1 cellular context compared by ENCODE assay signal in the genomic region with DNA sequence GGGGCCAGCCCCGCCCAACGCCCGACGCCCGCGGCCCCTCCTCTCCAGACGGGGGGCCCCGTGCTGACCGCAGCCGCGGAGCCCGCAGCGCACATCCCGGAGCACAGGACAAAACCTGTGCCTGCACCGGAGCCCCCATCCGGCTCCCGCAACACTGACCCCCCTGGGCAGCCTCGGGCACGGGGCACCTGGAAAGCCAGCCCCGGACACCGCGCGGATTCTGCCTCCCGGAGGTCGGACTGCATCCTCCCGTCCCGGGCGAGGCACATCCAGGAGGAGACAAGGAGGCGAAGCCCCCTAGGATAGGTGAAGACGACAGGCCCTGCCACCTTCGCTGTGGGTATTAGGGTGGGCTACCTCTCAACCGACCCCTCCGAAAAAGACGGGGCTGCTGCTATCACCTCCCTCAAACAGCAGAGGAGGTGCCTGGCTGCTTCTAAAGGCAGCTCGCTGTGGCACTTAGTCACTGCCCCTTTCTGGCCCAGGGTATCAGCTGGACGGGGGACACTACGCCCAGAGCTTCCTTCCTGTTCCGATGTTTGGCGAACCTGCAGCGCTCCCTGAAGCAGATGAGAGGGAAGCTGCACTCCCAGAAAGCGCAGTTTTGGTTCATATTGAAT.
TF ChIP-seq lines count a peak whose summit lies in the region.

No MANE protein-coding gene starts in this region.

TF ChIP-seq in WTC11, 78 proteins besides CTCF, POLR2A, EP300 and RAD21 (continued from another document):
- TF ChIP-seq, protein P1, sequence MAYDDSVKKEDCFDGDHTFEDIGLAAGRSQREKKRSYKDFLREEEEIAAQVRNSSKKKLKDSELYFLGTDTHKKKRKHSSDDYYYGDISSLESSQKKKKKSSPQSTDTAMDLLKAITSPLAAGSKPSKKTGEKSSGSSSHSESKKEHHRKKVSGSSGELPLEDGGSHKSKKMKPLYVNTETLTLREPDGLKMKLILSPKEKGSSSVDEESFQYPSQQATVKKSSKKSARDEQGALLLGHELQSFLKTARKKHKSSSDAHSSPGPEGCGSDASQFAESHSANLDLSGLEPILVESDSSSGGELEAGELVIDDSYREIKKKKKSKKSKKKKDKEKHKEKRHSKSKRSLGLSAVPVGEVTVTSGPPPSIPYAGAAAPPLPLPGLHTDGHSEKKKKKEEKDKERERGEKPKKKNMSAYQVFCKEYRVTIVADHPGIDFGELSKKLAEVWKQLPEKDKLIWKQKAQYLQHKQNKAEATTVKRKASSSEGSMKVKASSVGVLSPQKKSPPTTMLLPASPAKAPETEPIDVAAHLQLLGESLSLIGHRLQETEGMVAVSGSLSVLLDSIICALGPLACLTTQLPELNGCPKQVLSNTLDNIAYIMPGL (CRISPR knock-in tag; IDR thresholded peaks at IDR 0.05) = peak; percentile 38; the same call in 1 of the 2 replicates
- TF ChIP-seq ZNF423 (CRISPR knock-in tag; IDR thresholded peaks at IDR 0.05) (no peak), MYBL2 (CRISPR knock-in tag; IDR thresholded peaks at IDR 0.05) (0 out of 2 replicates have a peak, but pooled peaks have one; percentile 16), ZNF232 (CRISPR knock-in tag; IDR thresholded peaks at IDR 0.05) (no peak), NR2C2 (CRISPR knock-in tag; IDR thresholded peaks at IDR 0.05) (no peak), ELF4 (CRISPR knock-in tag; IDR thresholded peaks at IDR 0.05; ENCODE audit: low read depth) (no peak), TEAD1 (CRISPR knock-in tag; IDR thresholded peaks at IDR 0.05) (0 out of 2 replicates have a peak, but pooled peaks have one; percentile 9), OVOL2 (CRISPR knock-in tag; IDR thresholded peaks at IDR 0.05; ENCODE audit: borderline replicate concordance) (no peak), ZNF416 (CRISPR knock-in tag; IDR thresholded peaks at IDR 0.05) (no peak), GTF2I (CRISPR knock-in tag; conservative IDR thresholded peaks at IDR 0.05) (no peak)
- TF ChIP-seq, protein P2, sequence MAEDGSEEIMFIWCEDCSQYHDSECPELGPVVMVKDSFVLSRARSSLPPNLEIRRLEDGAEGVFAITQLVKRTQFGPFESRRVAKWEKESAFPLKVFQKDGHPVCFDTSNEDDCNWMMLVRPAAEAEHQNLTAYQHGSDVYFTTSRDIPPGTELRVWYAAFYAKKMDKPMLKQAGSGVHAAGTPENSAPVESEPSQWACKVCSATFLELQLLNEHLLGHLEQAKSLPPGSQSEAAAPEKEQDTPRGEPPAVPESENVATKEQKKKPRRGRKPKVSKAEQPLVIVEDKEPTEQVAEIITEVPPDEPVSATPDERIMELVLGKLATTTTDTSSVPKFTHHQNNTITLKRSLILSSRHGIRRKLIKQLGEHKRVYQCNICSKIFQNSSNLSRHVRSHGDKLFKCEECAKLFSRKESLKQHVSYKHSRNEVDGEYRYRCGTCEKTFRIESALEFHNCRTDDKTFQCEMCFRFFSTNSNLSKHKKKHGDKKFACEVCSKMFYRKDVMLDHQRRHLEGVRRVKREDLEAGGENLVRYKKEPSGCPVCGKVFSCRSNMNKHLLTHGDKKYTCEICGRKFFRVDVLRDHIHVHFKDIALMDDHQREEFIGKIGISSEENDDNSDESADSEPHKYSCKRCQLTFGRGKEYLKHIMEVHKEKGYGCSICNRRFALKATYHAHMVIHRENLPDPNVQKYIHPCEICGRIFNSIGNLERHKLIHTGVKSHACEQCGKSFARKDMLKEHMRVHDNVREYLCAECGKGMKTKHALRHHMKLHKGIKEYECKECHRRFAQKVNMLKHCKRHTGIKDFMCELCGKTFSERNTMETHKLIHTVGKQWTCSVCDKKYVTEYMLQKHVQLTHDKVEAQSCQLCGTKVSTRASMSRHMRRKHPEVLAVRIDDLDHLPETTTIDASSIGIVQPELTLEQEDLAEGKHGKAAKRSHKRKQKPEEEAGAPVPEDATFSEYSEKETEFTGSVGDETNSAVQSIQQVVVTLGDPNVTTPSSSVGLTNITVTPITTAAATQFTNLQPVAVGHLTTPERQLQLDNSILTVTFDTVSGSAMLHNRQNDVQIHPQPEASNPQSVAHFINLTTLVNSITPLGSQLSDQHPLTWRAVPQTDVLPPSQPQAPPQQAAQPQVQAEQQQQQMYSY (CRISPR knock-in tag; IDR thresholded peaks at IDR 0.05) = peak; percentile 67
- TF ChIP-seq, protein P3, sequence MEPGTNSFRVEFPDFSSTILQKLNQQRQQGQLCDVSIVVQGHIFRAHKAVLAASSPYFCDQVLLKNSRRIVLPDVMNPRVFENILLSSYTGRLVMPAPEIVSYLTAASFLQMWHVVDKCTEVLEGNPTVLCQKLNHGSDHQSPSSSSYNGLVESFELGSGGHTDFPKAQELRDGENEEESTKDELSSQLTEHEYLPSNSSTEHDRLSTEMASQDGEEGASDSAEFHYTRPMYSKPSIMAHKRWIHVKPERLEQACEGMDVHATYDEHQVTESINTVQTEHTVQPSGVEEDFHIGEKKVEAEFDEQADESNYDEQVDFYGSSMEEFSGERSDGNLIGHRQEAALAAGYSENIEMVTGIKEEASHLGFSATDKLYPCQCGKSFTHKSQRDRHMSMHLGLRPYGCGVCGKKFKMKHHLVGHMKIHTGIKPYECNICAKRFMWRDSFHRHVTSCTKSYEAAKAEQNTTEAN (CRISPR knock-in tag; IDR thresholded peaks at IDR 0.05) = no peak
- TF ChIP-seq, protein P4, sequence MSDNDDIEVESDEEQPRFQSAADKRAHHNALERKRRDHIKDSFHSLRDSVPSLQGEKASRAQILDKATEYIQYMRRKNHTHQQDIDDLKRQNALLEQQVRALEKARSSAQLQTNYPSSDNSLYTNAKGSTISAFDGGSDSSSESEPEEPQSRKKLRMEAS (CRISPR knock-in tag; IDR thresholded peaks at IDR 0.05) = peak; percentile 50; the same call in 1 of the 2 replicates
- TF ChIP-seq, protein P5, sequence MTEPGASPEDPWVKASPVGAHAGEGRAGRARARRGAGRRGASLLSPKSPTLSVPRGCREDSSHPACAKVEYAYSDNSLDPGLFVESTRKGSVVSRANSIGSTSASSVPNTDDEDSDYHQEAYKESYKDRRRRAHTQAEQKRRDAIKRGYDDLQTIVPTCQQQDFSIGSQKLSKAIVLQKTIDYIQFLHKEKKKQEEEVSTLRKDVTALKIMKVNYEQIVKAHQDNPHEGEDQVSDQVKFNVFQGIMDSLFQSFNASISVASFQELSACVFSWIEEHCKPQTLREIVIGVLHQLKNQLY (CRISPR knock-in tag; IDR thresholded peaks at IDR 0.05) = 0 out of 2 replicates have a peak, but pooled peaks have one; percentile 65
TF ChIP-seq in WTC11: peak in this region for 7.
